Comparison of ENCODE assay signal across 1 cellular context in genomic region chr6:15331143-15331542, GRCh38.
TF ChIP-seq lines count a peak whose summit lies in the region.

No MANE protein-coding gene starts in this region.

TF ChIP-seq in K562, 482 proteins besides CTCF, POLR2A, EP300 and RAD21 (continued from another document and continues in another):
- no peak for TF ChIP-seq ATF4 (CRISPR knock-in tag; IDR thresholded peaks at IDR 0.05)
- no peak for TF ChIP-seq NCOA2 (IDR thresholded peaks at IDR 0.05; ENCODE audit: partially characterized antibody in 2 of 2)
- no peak for TF ChIP-seq AFF4 (CRISPR knock-in tag; IDR thresholded peaks at IDR 0.05)
- TF ChIP-seq SMARCA4 (IDR thresholded peaks at IDR 0.05), result peak; percentile 47; the same call in 1 of the 2 replicates
- TF ChIP-seq HINFP (tag; conservative IDR thresholded peaks at IDR 0.05; ENCODE audit: low read depth), result no peak
- TF ChIP-seq XRCC4 (IDR thresholded peaks at IDR 0.05; ENCODE audit: extremely low read depth, insufficient read depth, insufficient read length), result no peak
- TF ChIP-seq U2AF2 (optimal IDR thresholded peaks at IDR 0.05; ENCODE audit: low read depth, low read length), result no peak
- TF ChIP-seq ATF1 (CRISPR knock-in tag; IDR thresholded peaks at IDR 0.05), result no peak
- TF ChIP-seq ATF1 (tag; IDR thresholded peaks at IDR 0.05), result no peak
- no peak for TF ChIP-seq HMGXB4 (CRISPR knock-in tag; IDR thresholded peaks at IDR 0.05)
- TF ChIP-seq MXI1 (IDR thresholded peaks at IDR 0.05; ENCODE audit: low read depth, low read length), result no peak
- peak; percentile 70 for TF ChIP-seq DPF2 (IDR thresholded peaks at IDR 0.05)
- TF ChIP-seq ARHGAP35 (IDR thresholded peaks at IDR 0.05; ENCODE audit: partially characterized antibody), result no peak
- no peak for TF ChIP-seq CBX3 (IDR thresholded peaks at IDR 0.05; ENCODE audit: borderline replicate concordance in 1 of 2, low read length in 2 of 2)
- no peak for TF ChIP-seq ZBTB11 (CRISPR knock-in tag; IDR thresholded peaks at IDR 0.05)
- TF ChIP-seq NCOA1 (IDR thresholded peaks at IDR 0.05; ENCODE audit: low read depth), result no peak
- TF ChIP-seq TAL1 (IDR thresholded peaks at IDR 0.05), result no peak
- TF ChIP-seq ZNF407 (IDR thresholded peaks at IDR 0.05; ENCODE audit: low read depth), result no peak
- no peak for TF ChIP-seq ELF2 (CRISPR knock-in tag; IDR thresholded peaks at IDR 0.05)
- no peak for TF ChIP-seq ZNF445 (CRISPR knock-in tag; IDR thresholded peaks at IDR 0.05; ENCODE audit: low read depth)
- peak; percentile 66 for TF ChIP-seq FOSL1 (tag; conservative IDR thresholded peaks at IDR 0.05)
- no peak for TF ChIP-seq RERE (CRISPR knock-in tag; IDR thresholded peaks at IDR 0.05; ENCODE audit: borderline replicate concordance)
- TF ChIP-seq GMEB1 (CRISPR knock-in tag; IDR thresholded peaks at IDR 0.05), result no peak
- no peak for TF ChIP-seq ZNF778 (CRISPR knock-in tag; IDR thresholded peaks at IDR 0.05)
